8 cellular contexts compared by ENCODE assay signal in genomic region chr11:35142481-35143207, GRCh38. TPM values are rescaled to one million over a fixed set of nuclear protein-coding genes. Genes with fewer than 3 reads are reported as not detected.
A peak's percentile ranks its signal among the peaks of the same experiment; 100 is the strongest.
DNase-seq lines count a peak whose midpoint lies in the region; ATAC-seq and TF ChIP-seq lines count a peak whose summit lies in the region.

No MANE protein-coding gene starts in this region.

- H3K27me3 Mint-ChIP-seq in activated CD4-positive, alpha-beta T cell treated with anti-CD3 and anti-CD28 coated beads, Interleukin-2, amount 10 ng/mL, durations not matched to agents 24 days and 14 days: no peaks in the 10 kb centered on the region

- no peaks in the 10 kb centered on the region for H3K9me3 ChIP-seq in tibial nerve

- WGBS in tibial nerve, 2 donors: 73 to 77% methylated on average over 3 of the region's 3 CpGs

- ATAC-seq in HG02588 (IDR thresholded peaks at IDR 0.05; ENCODE audit: unreplicated experiment) (no peak), GM18517 (IDR thresholded peaks at IDR 0.05; ENCODE audit: unreplicated experiment) (no peak)

- no peaks in the 10 kb centered on the region for H3K27me3 ChIP-seq in tibial nerve

- peak overlapping the region; percentile 97 for H3K27ac Mint-ChIP-seq in activated CD4-positive, alpha-beta T cell treated with anti-CD3 and anti-CD28 coated beads, Interleukin-2, amount 10 ng/mL, durations not matched to agents 24 days and 14 days

- peaks cover 0 to 86% (median 32%) of the 10 kb centered on the region in 4 donors for H3K4me1 ChIP-seq in tibial nerve

- H3K4me1 Mint-ChIP-seq in activated CD4-positive, alpha-beta T cell treated with anti-CD3 and anti-CD28 coated beads, Interleukin-2, amount 10 ng/mL, durations not matched to agents 24 days and 14 days: peaks cover 70% of the 10 kb centered on the region

- TF ChIP-seq CTCF in fibroblast of villous mesenchyme (IDR thresholded peaks at IDR 0.05; ENCODE audit: insufficient read depth, low read depth, low read length) (peak; percentile 45), tibial nerve (IDR thresholded peaks at IDR 0.05) (no peak)

- peak overlapping the region in 3 of 4 donors; percentile 1 to 54 (median 6) for H3K27ac ChIP-seq in tibial nerve

- peak; percentile 59 for DNase-seq in activated T-cell treated with anti-CD3 and anti-CD28 coated beads for 4 hours
- no peak for DNase-seq in activated T-cell treated with anti-CD3 and anti-CD28 coated beads, Interleukin-2, amount 50 U/mL, for 48 hours
- DNase-seq in activated CD4-positive, alpha-beta T cell treated with anti-CD3 and anti-CD28 coated beads, Interleukin-2, amount 10 ng/mL, durations not matched to agents 24 days and 14 days: peak; percentile 77
- no peak for DNase-seq in fibroblast of villous mesenchyme (ENCODE audit: low read depth)
- no peak for DNase-seq in tibial nerve (ENCODE audit: low spot score in 2 of 2)
- DNase-seq in NCI-H774 (lab: John Stamatoyannopoulos, UW): no peak

- intact Hi-C loops in activated CD4-positive, alpha-beta T cell treated with anti-CD3 and anti-CD28 coated beads, Interleukin-2, amount 10 ng/mL, durations not matched to agents 24 days and 14 days (cut with micrococcal nuclease): loop anchor here (5.0 to 10.0 kb wide), 4 partner anchors 95 to 1212 kb away; no protein-coding TSS in a partner anchor

- H3K4me3 Mint-ChIP-seq in activated CD4-positive, alpha-beta T cell treated with anti-CD3 and anti-CD28 coated beads, Interleukin-2, amount 10 ng/mL, durations not matched to agents 24 days and 14 days: peak overlapping the region; percentile 94

- H3K9me3 Mint-ChIP-seq in activated CD4-positive, alpha-beta T cell treated with anti-CD3 and anti-CD28 coated beads, Interleukin-2, amount 10 ng/mL, durations not matched to agents 24 days and 14 days: peaks cover 7% of the 10 kb centered on the region

- no peak for TF ChIP-seq POLR2A in tibial nerve (IDR thresholded peaks at IDR 0.05)

- peaks cover 82% of the 10 kb centered on the region for H3K36me3 Mint-ChIP-seq in activated CD4-positive, alpha-beta T cell treated with anti-CD3 and anti-CD28 coated beads, Interleukin-2, amount 10 ng/mL, durations not matched to agents 24 days and 14 days (ENCODE audit: low read depth)

- peak overlapping the region; percentile 95 for H3K4me3 ChIP-seq in fibroblast of villous mesenchyme (ENCODE audit: low read depth, low read length)
- no peak overlapping the region for H3K4me3 ChIP-seq in tibial nerve

- TF ChIP-seq EP300 in tibial nerve (IDR thresholded peaks at IDR 0.05): no peak

- H3K36me3 ChIP-seq in tibial nerve: no peaks in the 10 kb centered on the region

RNA-seq across cellular contexts. Expression of gene CD44, which starts 3.7 kb away (rescaled TPM):
- 488 and 489 TPM in 2 replicates for total RNA-seq in activated CD4-positive, alpha-beta T cell treated with anti-CD3 and anti-CD28 coated beads, Interleukin-2, amount 10 ng/mL, durations not matched to agents 24 days and 14 days
- total RNA-seq in fibroblast of villous mesenchyme (441 and 647 TPM in 2 replicates), tibial nerve (100 to 1,000 TPM in 1 of 4 donors, 10 to 100 TPM in 3; 67.1 to 180 (median 84.8) TPM)

Comparison
In these comparisons a context has a peak if more than half of its experiments do, and no peak if none do; other contexts are left out.
1. DNase-seq: peak in activated T-cell treated with anti-CD3 and anti-CD28 coated beads for 4 hours (single experiment) and activated CD4-positive, alpha-beta T cell treated with anti-CD3 and anti-CD28 coated beads, Interleukin-2, amount 10 ng/mL, durations not matched to agents 24 days and 14 days (single experiment); none in activated T-cell treated with anti-CD3 and anti-CD28 coated beads, Interleukin-2, amount 50 U/mL, for 48 hours (0 of 2), fibroblast of villous mesenchyme (single experiment), tibial nerve (0 of 2) and NCI-H774 (single experiment).